Comparison of ENCODE assay signal across 1 cellular context in the genomic region with DNA sequence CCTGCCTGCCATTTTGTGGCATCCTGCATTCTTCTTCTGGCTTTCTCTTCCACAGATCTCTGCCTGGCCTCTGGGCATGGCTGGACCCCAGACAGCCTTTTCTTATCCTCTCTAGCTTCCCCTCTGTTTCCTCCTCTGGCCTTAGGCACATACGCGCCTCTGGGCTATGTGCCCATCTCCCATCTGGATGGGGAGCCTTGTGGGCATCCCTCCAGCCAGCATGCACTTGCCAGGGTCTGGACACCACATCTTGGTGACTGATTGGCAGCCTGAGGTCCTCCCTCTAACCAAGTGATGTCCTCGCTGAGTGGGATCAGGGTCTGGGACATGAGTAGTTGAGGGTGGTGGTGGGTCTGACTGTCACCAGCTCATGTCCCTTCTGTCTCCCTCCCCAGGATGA.
TF ChIP-seq lines count a peak whose summit lies in the region.

No MANE protein-coding gene starts in this region.

TF ChIP-seq in WTC11, 78 proteins besides CTCF, POLR2A, EP300 and RAD21 (continued from another document):
- TF ChIP-seq, protein P1, sequence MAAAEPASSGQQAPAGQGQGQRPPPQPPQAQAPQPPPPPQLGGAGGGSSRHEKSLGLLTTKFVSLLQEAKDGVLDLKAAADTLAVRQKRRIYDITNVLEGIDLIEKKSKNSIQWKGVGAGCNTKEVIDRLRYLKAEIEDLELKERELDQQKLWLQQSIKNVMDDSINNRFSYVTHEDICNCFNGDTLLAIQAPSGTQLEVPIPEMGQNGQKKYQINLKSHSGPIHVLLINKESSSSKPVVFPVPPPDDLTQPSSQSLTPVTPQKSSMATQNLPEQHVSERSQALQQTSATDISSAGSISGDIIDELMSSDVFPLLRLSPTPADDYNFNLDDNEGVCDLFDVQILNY (CRISPR knock-in tag; IDR thresholded peaks at IDR 0.05), result no peak
- TF ChIP-seq RORB (CRISPR knock-in tag; IDR thresholded peaks at IDR 0.05) (no peak), TCF7 (CRISPR knock-in tag; IDR thresholded peaks at IDR 0.05; ENCODE audit: low read depth) (no peak), ZBTB21 (CRISPR knock-in tag; IDR thresholded peaks at IDR 0.05; ENCODE audit: borderline replicate concordance) (no peak), ESRRA (CRISPR knock-in tag; IDR thresholded peaks at IDR 0.05; ENCODE audit: borderline replicate concordance) (no peak), ZNF263 (CRISPR knock-in tag; IDR thresholded peaks at IDR 0.05; ENCODE audit: low read depth) (no peak), ETV6 (CRISPR knock-in tag; IDR thresholded peaks at IDR 0.05) (no peak), SOX15 (CRISPR knock-in tag; IDR thresholded peaks at IDR 0.05) (no peak), ZNF671 (CRISPR knock-in tag; IDR thresholded peaks at IDR 0.05) (no peak), SMAD4 (CRISPR knock-in tag; IDR thresholded peaks at IDR 0.05) (no peak), ZNF232 (CRISPR knock-in tag; IDR thresholded peaks at IDR 0.05) (no peak)
- TF ChIP-seq, protein P2, sequence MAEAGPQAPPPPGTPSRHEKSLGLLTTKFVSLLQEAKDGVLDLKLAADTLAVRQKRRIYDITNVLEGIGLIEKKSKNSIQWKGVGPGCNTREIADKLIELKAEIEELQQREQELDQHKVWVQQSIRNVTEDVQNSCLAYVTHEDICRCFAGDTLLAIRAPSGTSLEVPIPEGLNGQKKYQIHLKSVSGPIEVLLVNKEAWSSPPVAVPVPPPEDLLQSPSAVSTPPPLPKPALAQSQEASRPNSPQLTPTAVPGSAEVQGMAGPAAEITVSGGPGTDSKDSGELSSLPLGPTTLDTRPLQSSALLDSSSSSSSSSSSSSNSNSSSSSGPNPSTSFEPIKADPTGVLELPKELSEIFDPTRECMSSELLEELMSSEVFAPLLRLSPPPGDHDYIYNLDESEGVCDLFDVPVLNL (CRISPR knock-in tag; IDR thresholded peaks at IDR 0.05; ENCODE audit: borderline replicate concordance, low read depth), result no peak
TF ChIP-seq in WTC11: peak in this region for 0.
